Comparison of ENCODE assay signal across 1 cellular context in the genomic region with DNA sequence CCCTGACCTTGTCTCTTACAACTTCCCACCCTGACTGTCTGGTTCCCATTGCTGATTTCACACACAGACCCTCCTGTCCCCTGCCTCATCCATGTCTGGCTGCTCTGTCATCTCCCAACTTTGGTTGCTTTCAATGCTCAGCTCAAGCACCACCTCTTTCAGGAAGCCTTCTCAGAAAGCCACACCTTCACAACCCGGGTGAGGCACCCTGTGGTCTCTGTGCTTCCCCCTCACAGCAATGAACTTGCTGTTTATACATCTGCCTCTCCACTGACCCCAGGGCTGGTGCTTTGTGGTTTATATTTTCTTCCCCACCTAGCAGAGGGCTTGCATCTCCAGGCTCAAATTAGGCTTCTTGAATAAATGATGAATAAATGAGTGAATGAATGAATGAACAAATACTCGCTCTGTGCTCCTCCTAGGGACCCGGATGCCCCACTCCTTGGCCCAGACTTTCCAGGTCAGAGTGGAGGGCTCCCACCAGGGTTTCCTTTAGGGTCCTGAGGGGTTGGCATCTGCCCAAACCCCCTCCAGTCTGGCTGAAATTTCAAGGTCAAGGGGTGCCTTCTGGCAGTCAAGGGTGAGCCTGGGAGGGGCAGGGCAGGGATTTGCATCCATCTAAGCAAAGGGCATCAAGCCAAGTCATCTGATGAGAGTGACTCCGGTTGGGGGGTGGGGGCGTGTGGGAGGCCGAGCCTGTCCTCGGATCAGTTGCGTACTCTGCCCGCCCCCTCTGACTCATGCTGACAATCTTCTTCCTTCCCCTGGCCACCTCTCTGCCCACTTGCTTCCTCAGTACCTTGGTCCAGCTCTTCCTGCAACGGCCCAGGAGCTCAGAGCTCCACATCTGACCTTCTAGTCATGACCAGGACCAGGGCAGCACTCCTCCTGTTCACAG.
A peak's percentile ranks its signal among the peaks of the same experiment; 100 is the strongest.
TF ChIP-seq lines count a peak whose summit lies in the region.

A gene (plus strand): TSS at position 783 of the 898 bp plus-strand sequence. CDS start 79 bp downstream, at position 862.

TF ChIP-seq in K562, 482 proteins besides CTCF, POLR2A, EP300 and RAD21 (continued from another document):
- TF ChIP-seq, protein P1, sequence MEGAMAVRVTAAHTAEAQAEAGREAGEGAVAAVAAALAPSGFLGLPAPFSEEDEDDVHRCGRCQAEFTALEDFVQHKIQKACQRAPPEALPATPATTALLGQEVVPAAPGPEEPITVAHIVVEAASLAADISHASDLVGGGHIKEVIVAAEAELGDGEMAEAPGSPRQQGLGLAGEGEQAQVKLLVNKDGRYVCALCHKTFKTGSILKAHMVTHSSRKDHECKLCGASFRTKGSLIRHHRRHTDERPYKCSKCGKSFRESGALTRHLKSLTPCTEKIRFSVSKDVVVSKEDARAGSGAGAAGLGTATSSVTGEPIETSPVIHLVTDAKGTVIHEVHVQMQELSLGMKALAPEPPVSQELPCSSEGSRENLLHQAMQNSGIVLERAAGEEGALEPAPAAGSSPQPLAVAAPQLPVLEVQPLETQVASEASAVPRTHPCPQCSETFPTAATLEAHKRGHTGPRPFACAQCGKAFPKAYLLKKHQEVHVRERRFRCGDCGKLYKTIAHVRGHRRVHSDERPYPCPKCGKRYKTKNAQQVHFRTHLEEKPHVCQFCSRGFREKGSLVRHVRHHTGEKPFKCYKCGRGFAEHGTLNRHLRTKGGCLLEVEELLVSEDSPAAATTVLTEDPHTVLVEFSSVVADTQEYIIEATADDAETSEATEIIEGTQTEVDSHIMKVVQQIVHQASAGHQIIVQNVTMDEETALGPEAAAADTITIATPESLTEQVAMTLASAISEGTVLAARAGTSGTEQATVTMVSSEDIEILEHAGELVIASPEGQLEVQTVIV (CRISPR knock-in tag; IDR thresholded peaks at IDR 0.05; ENCODE audit: borderline replicate concordance): no peak
- TF ChIP-seq DPF2 (IDR thresholded peaks at IDR 0.05) (peak; percentile 51), RFX5 (IDR thresholded peaks at IDR 0.05; ENCODE audit: low read depth, low read length) (no peak), ZSCAN29 (IDR thresholded peaks at IDR 0.05) (no peak), ZFPM2 (CRISPR knock-in tag; IDR thresholded peaks at IDR 0.05) (no peak), CBFA2T2 (conservative IDR thresholded peaks at IDR 0.05) (no peak), SREBF1 (IDR thresholded peaks at IDR 0.05; ENCODE audit: borderline replicate concordance, low read depth, low read length) (no peak), TAF7 (tag; IDR thresholded peaks at IDR 0.05) (no peak), NRF1 (conservative IDR thresholded peaks at IDR 0.05 in 1 of 2, IDR thresholded peaks at IDR 0.05 in 1 of 2) (peak; percentile 27 to 30; a peak in 1 of 4 replicates), RCOR1 (IDR thresholded peaks at IDR 0.05; ENCODE audit: borderline replicate concordance in 1 of 2, low read depth in 2 of 2, low read length in 2 of 2) (peak in 1 of 2 experiments; percentile 46; a peak in 1 of 4 replicates), CC2D1A (IDR thresholded peaks at IDR 0.05) (no peak), TCF3 (CRISPR knock-in tag; IDR thresholded peaks at IDR 0.05) (no peak), L3MBTL2 (IDR thresholded peaks at IDR 0.05) (no peak), NFE2 (IDR thresholded peaks at IDR 0.05; ENCODE audit: low read depth) (peak; percentile 30; the same call in 1 of the 2 replicates), TFAM (CRISPR knock-in tag; conservative IDR thresholded peaks at IDR 0.05) (no peak), SMAD4 (CRISPR knock-in tag; conservative IDR thresholded peaks at IDR 0.05) (no peak), ZNF212 (CRISPR knock-in tag; IDR thresholded peaks at IDR 0.05) (no peak), NR2C2 (CRISPR knock-in tag; IDR thresholded peaks at IDR 0.05) (no peak), NR2C2 (tag; IDR thresholded peaks at IDR 0.05) (peak; percentile 28; the same call in 1 of the 2 replicates), KDM5B (IDR thresholded peaks at IDR 0.05; ENCODE audit: insufficient replicate concordance, low read depth, low read length) (no peak), FOXP1 (CRISPR knock-in tag; IDR thresholded peaks at IDR 0.05) (no peak), ZNF133 (CRISPR knock-in tag; IDR thresholded peaks at IDR 0.05) (no peak), GATAD2A (IDR thresholded peaks at IDR 0.05) (peak; percentile 32; the same call in 1 of the 2 replicates), JUN (IDR thresholded peaks at IDR 0.05; ENCODE audit: borderline replicate concordance, low read depth, low read length) (peak; percentile 87), JUN (CRISPR knock-in tag; IDR thresholded peaks at IDR 0.05; ENCODE audit: borderline replicate concordance) (no peak), HEY1 (CRISPR knock-in tag; IDR thresholded peaks at IDR 0.05; ENCODE audit: borderline replicate concordance) (no peak), RHOXF2B (CRISPR knock-in tag; conservative IDR thresholded peaks at IDR 0.05) (no peak), SMC3 (conservative IDR thresholded peaks at IDR 0.05; ENCODE audit: insufficient read depth, low read depth, low read length) (no peak), GTF2F1 (IDR thresholded peaks at IDR 0.05; ENCODE audit: low read depth, low read length) (no peak), JUND (IDR thresholded peaks at IDR 0.05; ENCODE audit: borderline replicate concordance, low read depth, low read length) (peak; percentile 92), JUND (tag; IDR thresholded peaks at IDR 0.05; ENCODE audit: borderline replicate concordance, low read depth, low read length) (peak; percentile 77; the same call in 2 of the 3 replicates)
- TF ChIP-seq, protein P2, sequence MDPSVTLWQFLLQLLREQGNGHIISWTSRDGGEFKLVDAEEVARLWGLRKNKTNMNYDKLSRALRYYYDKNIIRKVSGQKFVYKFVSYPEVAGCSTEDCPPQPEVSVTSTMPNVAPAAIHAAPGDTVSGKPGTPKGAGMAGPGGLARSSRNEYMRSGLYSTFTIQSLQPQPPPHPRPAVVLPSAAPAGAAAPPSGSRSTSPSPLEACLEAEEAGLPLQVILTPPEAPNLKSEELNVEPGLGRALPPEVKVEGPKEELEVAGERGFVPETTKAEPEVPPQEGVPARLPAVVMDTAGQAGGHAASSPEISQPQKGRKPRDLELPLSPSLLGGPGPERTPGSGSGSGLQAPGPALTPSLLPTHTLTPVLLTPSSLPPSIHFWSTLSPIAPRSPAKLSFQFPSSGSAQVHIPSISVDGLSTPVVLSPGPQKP (CRISPR knock-in tag; IDR thresholded peaks at IDR 0.05): no peak
- TF ChIP-seq, protein P3, sequence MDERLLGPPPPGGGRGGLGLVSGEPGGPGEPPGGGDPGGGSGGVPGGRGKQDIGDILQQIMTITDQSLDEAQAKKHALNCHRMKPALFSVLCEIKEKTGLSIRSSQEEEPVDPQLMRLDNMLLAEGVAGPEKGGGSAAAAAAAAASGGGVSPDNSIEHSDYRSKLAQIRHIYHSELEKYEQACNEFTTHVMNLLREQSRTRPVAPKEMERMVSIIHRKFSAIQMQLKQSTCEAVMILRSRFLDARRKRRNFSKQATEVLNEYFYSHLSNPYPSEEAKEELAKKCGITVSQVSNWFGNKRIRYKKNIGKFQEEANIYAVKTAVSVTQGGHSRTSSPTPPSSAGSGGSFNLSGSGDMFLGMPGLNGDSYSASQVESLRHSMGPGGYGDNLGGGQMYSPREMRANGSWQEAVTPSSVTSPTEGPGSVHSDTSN (CRISPR knock-in tag; IDR thresholded peaks at IDR 0.05; ENCODE audit: low read depth): no peak
- TF ChIP-seq, protein P3 (tag; conservative IDR thresholded peaks at IDR 0.05; ENCODE audit: low read depth): no peak
- TF ChIP-seq, protein P4, sequence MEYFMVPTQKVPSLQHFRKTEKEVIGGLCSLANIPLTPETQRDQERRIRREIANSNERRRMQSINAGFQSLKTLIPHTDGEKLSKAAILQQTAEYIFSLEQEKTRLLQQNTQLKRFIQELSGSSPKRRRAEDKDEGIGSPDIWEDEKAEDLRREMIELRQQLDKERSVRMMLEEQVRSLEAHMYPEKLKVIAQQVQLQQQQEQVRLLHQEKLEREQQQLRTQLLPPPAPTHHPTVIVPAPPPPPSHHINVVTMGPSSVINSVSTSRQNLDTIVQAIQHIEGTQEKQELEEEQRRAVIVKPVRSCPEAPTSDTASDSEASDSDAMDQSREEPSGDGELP (CRISPR knock-in tag; IDR thresholded peaks at IDR 0.05; ENCODE audit: borderline replicate concordance): peak; percentile 18; the same call in 1 of the 2 replicates
- TF ChIP-seq, protein P5, sequence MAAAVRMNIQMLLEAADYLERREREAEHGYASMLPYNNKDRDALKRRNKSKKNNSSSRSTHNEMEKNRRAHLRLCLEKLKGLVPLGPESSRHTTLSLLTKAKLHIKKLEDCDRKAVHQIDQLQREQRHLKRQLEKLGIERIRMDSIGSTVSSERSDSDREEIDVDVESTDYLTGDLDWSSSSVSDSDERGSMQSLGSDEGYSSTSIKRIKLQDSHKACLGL (CRISPR knock-in tag; IDR thresholded peaks at IDR 0.05; ENCODE audit: borderline replicate concordance, poor library complexity, severe bottlenecking): no peak
- TF ChIP-seq, protein P6, sequence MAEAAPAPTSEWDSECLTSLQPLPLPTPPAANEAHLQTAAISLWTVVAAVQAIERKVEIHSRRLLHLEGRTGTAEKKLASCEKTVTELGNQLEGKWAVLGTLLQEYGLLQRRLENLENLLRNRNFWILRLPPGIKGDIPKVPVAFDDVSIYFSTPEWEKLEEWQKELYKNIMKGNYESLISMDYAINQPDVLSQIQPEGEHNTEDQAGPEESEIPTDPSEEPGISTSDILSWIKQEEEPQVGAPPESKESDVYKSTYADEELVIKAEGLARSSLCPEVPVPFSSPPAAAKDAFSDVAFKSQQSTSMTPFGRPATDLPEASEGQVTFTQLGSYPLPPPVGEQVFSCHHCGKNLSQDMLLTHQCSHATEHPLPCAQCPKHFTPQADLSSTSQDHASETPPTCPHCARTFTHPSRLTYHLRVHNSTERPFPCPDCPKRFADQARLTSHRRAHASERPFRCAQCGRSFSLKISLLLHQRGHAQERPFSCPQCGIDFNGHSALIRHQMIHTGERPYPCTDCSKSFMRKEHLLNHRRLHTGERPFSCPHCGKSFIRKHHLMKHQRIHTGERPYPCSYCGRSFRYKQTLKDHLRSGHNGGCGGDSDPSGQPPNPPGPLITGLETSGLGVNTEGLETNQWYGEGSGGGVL (CRISPR knock-in tag; IDR thresholded peaks at IDR 0.05): no peak
